In genomic region chr5:1294839-1295649, GRCh38 we compare ENCODE assay signal across 9 cellular contexts. TPM values are rescaled to one million over a fixed set of nuclear protein-coding genes. Genes with fewer than 3 reads are reported as not detected.
DNase-seq lines count a peak whose midpoint lies in the region; ATAC-seq and TF ChIP-seq lines count a peak whose summit lies in the region.
"Had no signal": no experiment of that assay in that cellular context is flagged by ENCODE, and none has a peak within 500 bp of the region (broad histone marks: within the 10 kb centered on the region; RNA-seq: fewer than 3 reads in every experiment).

TSS of gene TERT (minus strand) at chr5:1295068. CDS start at chr5:1294989, 79 bp downstream.

- H3K27ac Mint-ChIP-seq in endodermal cell: no peak within 1 kb of the TSS
- H3K27ac Mint-ChIP-seq: dendritic cell treated with granulocyte-macrophage colony-stimulating factor and Interleukin-4, amounts not matched to agents 40 ng/mL and 50 ng/mL, for 4 days had no signal

- peaks cover 1% of the 10 kb centered on the region for H3K4me1 Mint-ChIP-seq in endodermal cell

- H3K4me3 Mint-ChIP-seq in endodermal cell: peak within 1 kb of the TSS; percentile 49
- H3K4me3 Mint-ChIP-seq: dendritic cell treated with granulocyte-macrophage colony-stimulating factor and Interleukin-4, amounts not matched to agents 40 ng/mL and 50 ng/mL, for 4 days had no signal

- no peaks in the 10 kb centered on the region for H3K36me3 ChIP-seq in endodermal cell (ENCODE audit: control insufficient read depth, insufficient read depth, low read length)

- H3K36me3 Mint-ChIP-seq in endodermal cell (ENCODE audit: low read depth): no peaks in the 10 kb centered on the region

- peak; percentile 31 for DNase-seq in 8988T
- DNase-seq in HUDEP-2 (lab: John Stamatoyannopoulos, UW; ENCODE audit: unreplicated experiment in 76 of 76): peak in 46 of 76 experiments; percentile 8 to 76 (median 42)
- peak; percentile 73 for DNase-seq in activated CD4-positive, alpha-beta T cell treated with anti-CD3 and anti-CD28 coated beads for 1 hour
- DNase-seq in endodermal cell: peak; percentile 94
- DNase-seq in stimulated activated CD4-positive, alpha-beta T cell treated with anti-CD3 and anti-CD28 coated beads, Interleukin-2, amount 100 ng/mL, for 4 hours (ENCODE audit: low read depth): peak; percentile 86
- DNase-seq in cerebellar nuclear complex (lab: John Stamatoyannopoulos, UW): no peak
- no peak for DNase-seq in amniotic stem cell (lab: John Stamatoyannopoulos, UW)

- TF ChIP-seq CTCF in endodermal cell (conservative IDR thresholded peaks at IDR 0.05): peak; percentile 49

- no peak within 1 kb of the TSS for H3K27ac ChIP-seq in endodermal cell (ENCODE audit: low read depth, low read length)

- no peaks in the 10 kb centered on the region for H3K9me3 Mint-ChIP-seq in endodermal cell
- H3K9me3 Mint-ChIP-seq: dendritic cell treated with granulocyte-macrophage colony-stimulating factor and Interleukin-4, amounts not matched to agents 40 ng/mL and 50 ng/mL, for 4 days had no signal

- 5 to 11% methylated on average over 43 to 97 of the region's 102 CpGs for WGBS in endodermal cell (ENCODE audit: insufficient coverage in 1 of 2, insufficient read length in 1 of 2), 2 experiments

- H3K4me3 ChIP-seq in endodermal cell (ENCODE audit: low read length): peak within 1 kb of the TSS; percentile 75

- H3K27me3 Mint-ChIP-seq in endodermal cell (ENCODE audit: insufficient read depth): peaks cover 24% of the 10 kb centered on the region

- peaks cover 11% of the 10 kb centered on the region for H3K27me3 ChIP-seq in endodermal cell (ENCODE audit: control insufficient read depth, insufficient read depth, low read length, poor library complexity, severe bottlenecking)

- H3K4me1 ChIP-seq in endodermal cell (ENCODE audit: control insufficient read depth, insufficient read depth, low read length): no peaks in the 10 kb centered on the region

- H3K9ac ChIP-seq in endodermal cell (ENCODE audit: extremely low read depth, low read length, poor library complexity, severe bottlenecking): no peak within 1 kb of the TSS

- ATAC-seq in GM18858 (IDR thresholded peaks at IDR 0.05; ENCODE audit: unreplicated experiment): no peak

- no peaks in the 10 kb centered on the region for H3K9me3 ChIP-seq in endodermal cell (ENCODE audit: control insufficient read depth, low read length)

RNA-seq across cellular contexts. Expression of gene TERT, which starts in this region (rescaled TPM):
- total RNA-seq in endodermal cell: 1 to 10 TPM; 7.1 to 9.8 TPM
- 3.0 TPM for polyA plus RNA-seq in endodermal cell (2013, experiment 1 of 2)
- polyA plus RNA-seq in endodermal cell (2013, experiment 2 of 2): 2.3 TPM

Comparison
In these comparisons a context has a peak if more than half of its experiments do, and no peak if none do; other contexts are left out.
1. DNase-seq: peak in 8988T (single experiment), HUDEP-2 (46 of 76), activated CD4-positive, alpha-beta T cell treated with anti-CD3 and anti-CD28 coated beads for 1 hour (single experiment), endodermal cell (single experiment) and stimulated activated CD4-positive, alpha-beta T cell treated with anti-CD3 and anti-CD28 coated beads, Interleukin-2, amount 100 ng/mL, for 4 hours (single experiment); none in cerebellar nuclear complex (0 of 2) and amniotic stem cell (single experiment).